19 cellular contexts compared by ENCODE assay signal in the genomic region with DNA sequence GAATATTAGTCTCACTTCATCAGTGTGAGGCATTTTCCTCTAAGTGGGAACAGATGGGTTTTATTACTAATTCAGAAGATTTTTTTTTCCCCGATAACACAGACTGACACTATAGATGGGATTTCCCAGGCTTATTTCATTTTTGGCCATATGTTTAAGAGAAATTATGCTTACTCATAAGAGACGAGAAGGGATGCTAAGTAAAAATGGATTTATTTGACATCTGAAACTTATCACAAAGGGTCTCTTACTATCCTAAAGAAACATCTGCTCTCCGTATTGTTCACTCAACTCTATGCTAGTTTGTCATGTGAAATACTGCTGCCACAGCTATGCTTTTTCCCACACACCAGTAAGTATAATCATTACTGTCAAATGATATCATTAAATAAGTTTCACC.
"Had no signal": no experiment of that assay in that cellular context is flagged by ENCODE, and none has a peak within 500 bp of the region (broad histone marks: within the 10 kb centered on the region; RNA-seq: fewer than 3 reads in every experiment).

No MANE protein-coding gene starts in this region.

- H3K27ac ChIP-seq: cardiac muscle cell, esophagus squamous epithelium, right atrium auricular region, stomach, thyroid gland, vagina had no signal

- H3K27me3 ChIP-seq: cardiac muscle cell, esophagus squamous epithelium, right atrium auricular region, stomach, thyroid gland, vagina had no signal

- H3K9me3 Mint-ChIP-seq: T-helper 1 cell treated with Interleukin-12 subunit alpha and Interleukin-12 subunit beta and Interleukin-4 antibody, amounts not matched to agents 30 μg/mL and 1 μg/mL, for 36 hours had no signal

- DNase-seq: activated CD4-positive, alpha-beta T cell treated with anti-CD3 and anti-CD28 coated beads, Interleukin-2, amount 50 U/mL, for 4 hours; activated gamma-delta T cell; activated naive CD8-positive, alpha-beta T cell treated with anti-CD3 and anti-CD28 coated beads for 36 hours; activated T-cell treated with anti-CD3 and anti-CD28 coated beads, Interleukin-2, amount 50 U/mL, for 48 hours; anterior cingulate cortex; esophagus squamous epithelium; hypothalamus; immature natural killer cell; left colon; natural killer cell; nucleus accumbens; stomach; thyroid gland had no signal

- H3K36me3 ChIP-seq: cardiac muscle cell, esophagus squamous epithelium, right atrium auricular region, stomach, thyroid gland, vagina had no signal

- ATAC-seq: activated CD4-positive, CD25-positive, alpha-beta regulatory T cell treated with anti-CD3 and anti-CD28 coated beads, Interleukin-2, amount 50 U/mL, for 24 hours; left colon; natural killer cell had no signal

- H3K27me3 Mint-ChIP-seq: activated naive CD8-positive, alpha-beta T cell treated with anti-CD3 and anti-CD28 coated beads for 36 hours had no signal

- H3K4me1 Mint-ChIP-seq: activated naive CD8-positive, alpha-beta T cell treated with anti-CD3 and anti-CD28 coated beads for 36 hours; immature natural killer cell; natural killer cell had no signal

- H3K4me3 ChIP-seq: cardiac muscle cell, esophagus squamous epithelium, right atrium auricular region, skin epidermis, stomach, thyroid gland, vagina had no signal

- H3K9me3 ChIP-seq: esophagus squamous epithelium, right atrium auricular region, stomach, thyroid gland, vagina had no signal

- H3K4me1 ChIP-seq: esophagus squamous epithelium, right atrium auricular region, thyroid gland, vagina had no signal

- H3K36me3 Mint-ChIP-seq: activated naive CD8-positive, alpha-beta T cell treated with anti-CD3 and anti-CD28 coated beads for 36 hours; immature natural killer cell; natural killer cell had no signal

- H3K4me3 Mint-ChIP-seq: activated naive CD8-positive, alpha-beta T cell treated with anti-CD3 and anti-CD28 coated beads for 36 hours; immature natural killer cell; natural killer cell; T-helper 1 cell treated with Interleukin-12 subunit alpha and Interleukin-12 subunit beta and Interleukin-4 antibody, amounts not matched to agents 30 μg/mL and 1 μg/mL, for 36 hours had no signal

- H3K27ac Mint-ChIP-seq: activated naive CD8-positive, alpha-beta T cell treated with anti-CD3 and anti-CD28 coated beads for 36 hours; immature natural killer cell; natural killer cell; T-helper 1 cell treated with Interleukin-12 subunit alpha and Interleukin-12 subunit beta and Interleukin-4 antibody, amounts not matched to agents 30 μg/mL and 1 μg/mL, for 36 hours had no signal
